In genomic region chr1:232586679-232587078, GRCh38 we compare ENCODE assay signal across 12 cellular contexts.
"Had no signal": no experiment of that assay in that cellular context is flagged by ENCODE, and none has a peak within 500 bp of the region (broad histone marks: within the 10 kb centered on the region; RNA-seq: fewer than 3 reads in every experiment).

No MANE protein-coding gene starts in this region.

- H3K9me3 ChIP-seq: psoas muscle had no signal

- H3K4me3 ChIP-seq: psoas muscle had no signal

- H3K27me3 ChIP-seq: brain microvascular endothelial cell had no signal

- H3K27ac ChIP-seq: brain microvascular endothelial cell, psoas muscle had no signal

- H3K36me3 ChIP-seq: brain microvascular endothelial cell had no signal

- DNase-seq: activated CD4-positive, CD25-positive, alpha-beta regulatory T cell treated with anti-CD3 and anti-CD28 coated beads, Interleukin-2, amount 50 U/mL, for 72 hours; activated CD8-positive, alpha-beta memory T cell treated with anti-CD3 and anti-CD28 coated beads, Interleukin-2, amount 10 ng/mL, durations not matched to agents 7 days and 5 days; activated gamma-delta T cell treated with Interleukin-2 at 50 U/mL for 16 hours; activated naive CD8-positive, alpha-beta T cell treated with anti-CD3 and anti-CD28 coated beads for 36 hours; activated T-cell treated with anti-CD3 and anti-CD28 coated beads, Interleukin-2, amount 50 U/mL, for 4 hours; brain microvascular endothelial cell; occipital lobe; psoas muscle; stimulated activated CD4-positive, alpha-beta T cell treated with anti-CD3 and anti-CD28 coated beads, Interleukin-12 subunit alpha, Interleukin-12 subunit beta, amount 100 ng/mL, for 4 hours; stimulated activated naive CD4-positive, alpha-beta T cell; trophoblast cell had no signal

- ATAC-seq: activated CD8-positive, alpha-beta memory T cell treated with anti-CD3 and anti-CD28 coated beads, Interleukin-2, amount 10 ng/mL, durations not matched to agents 7 days and 5 days; esophagus mucosa; psoas muscle had no signal
